8 cellular contexts compared by ENCODE assay signal in genomic region chr19:56393119-56394012, GRCh38. TPM values are rescaled to one million over a fixed set of nuclear protein-coding genes. Genes with fewer than 3 reads are reported as not detected.
DNase-seq lines count a peak whose midpoint lies in the region; ATAC-seq, FAIRE-seq and TF ChIP-seq lines count a peak whose summit lies in the region.

ZNF582 (minus strand) TSS chr19:56393534; CDS start chr19:56391752, 1,782 bp downstream.

- H3K4me3 ChIP-seq in AG04450 (ENCODE audit: low read depth, low read length): peak within 1 kb of the TSS; percentile 86
- H3K4me3 ChIP-seq in H1 (ENCODE audit: extremely low read depth in 1 of 4, insufficient read depth in 2 of 4, low read depth in 3 of 4, low read length in 4 of 4): peak within 1 kb of the TSS; percentile 67 to 87 (median 76)

- peaks cover 49% of the 10 kb centered on the region for H3K36me3 Mint-ChIP-seq in memory B cell

- POLR2A ChIA-PET in AG04450 (lab: Yijun Ruan, JAX) (interaction anchor here (1.3 kb wide), 1 partner anchor 10 kb away, joined by 5 read pairs; the partner anchor contains the start of gene ZNF583), H1 (lab: Charles Lee; ENCODE audit: partially characterized antibody) (interaction anchor here (1.0 to 2.0 kb wide), 6 partner anchors 10 to 25 kb away, joined by 3 to 11 read pairs (median 5); partner anchors contain the start of gene ZNF583)

- H4K91ac ChIP-seq in H1 (replicated peaks; ENCODE audit: insufficient read length, low read length): peak within 1 kb of the TSS; percentile 97

- H3K36me3 ChIP-seq in H1 (ENCODE audit: control insufficient read depth in 2 of 4, insufficient read depth in 4 of 4, low read length in 3 of 4): peaks cover 2 to 4% (median 3%) of the 10 kb centered on the region in 4 experiments; a peak in 4 of 8 replicates

- H3K79me2 ChIP-seq in H1 (ENCODE audit: control insufficient read depth in 1 of 2, insufficient read depth in 2 of 2, low read length in 2 of 2): no peaks in the 10 kb centered on the region

- peak within 1 kb of the TSS; percentile 40; the same call in 1 of the 2 replicates for H2AK5ac ChIP-seq in H1 (ENCODE audit: low read depth, low read length)

- no peak for TF ChIP-seq EP300 in H1 (IDR thresholded peaks at IDR 0.05; ENCODE audit: borderline replicate concordance in 1 of 2, low read depth in 2 of 2, low read length in 2 of 2)

- peak within 1 kb of the TSS; percentile 90 for H3K4ac ChIP-seq in H1 (replicated peaks; ENCODE audit: insufficient read length, low read depth, low read length)

- DNase-seq in AG04450 (ENCODE audit: low read depth, low spot score): peak; percentile 91
- peak; percentile 92 for DNase-seq in NCI-H510A (lab: John Stamatoyannopoulos, UW)
- DNase-seq in activated CD8-positive, alpha-beta memory T cell treated with anti-CD3 and anti-CD28 coated beads for 24 hours: peak; percentile 93
- peak; percentile 82 to 90 for DNase-seq in H1 (ENCODE audit: low read depth in 1 of 2, low spot score in 2 of 2)
- DNase-seq in memory B cell (ENCODE audit: low spot score in 2 of 2): peak; percentile 84 to 85
- DNase-seq in stimulated activated CD8-positive, alpha-beta memory T cell treated with anti-CD3 and anti-CD28 coated beads, Interleukin-12 subunit alpha, Interleukin-12 subunit beta, amount 100 ng/mL, for 1 hour (ENCODE audit: low read depth): peak; percentile 84

- peak within 1 kb of the TSS; percentile 62; the same call in 1 of the 2 replicates for H2BK12ac ChIP-seq in H1 (ENCODE audit: low read depth, low read length)

- H2BK120ac ChIP-seq in H1 (replicated peaks; ENCODE audit: low read depth, low read length): peak within 1 kb of the TSS; percentile 73

- peaks cover 3% of the 10 kb centered on the region for H3K4me1 Mint-ChIP-seq in memory B cell

- H3K79me1 ChIP-seq in H1 (ENCODE audit: low read depth, low read length): peaks cover 2% of the 10 kb centered on the region; the same call in 1 of the 2 replicates

- peak within 1 kb of the TSS; percentile 40 to 82 for H3K4me2 ChIP-seq in H1 (ENCODE audit: insufficient read depth in 1 of 2, low read depth in 2 of 2, low read length in 2 of 2)

- ATAC-seq in GM18868 (IDR thresholded peaks at IDR 0.05; ENCODE audit: unreplicated experiment) (peak; percentile 97), HG03159 (IDR thresholded peaks at IDR 0.05; ENCODE audit: unreplicated experiment) (peak; percentile 96), memory B cell (ENCODE audit: low read depth) (peak; percentile 94)

- H3K18ac ChIP-seq in H1 (ENCODE audit: extremely low read depth, low read length): peak within 1 kb of the TSS; percentile 91

- 0 out of 2 replicates have a peak within 1 kb of the TSS, but pooled peaks have one; percentile 65 for H2BK15ac ChIP-seq in H1 (ENCODE audit: low read length)

- H3K9ac ChIP-seq in H1 (replicated peaks in 1 of 4; ENCODE audit: extremely low read depth in 1 of 4, low read depth in 3 of 4, low read length in 3 of 4): peak within 1 kb of the TSS; percentile 83 to 98 (median 90)

- H2BK20ac ChIP-seq in H1 (ENCODE audit: low read length): no peak within 1 kb of the TSS

- peak within 1 kb of the TSS; percentile 88 for H4K5ac ChIP-seq in H1 (ENCODE audit: insufficient read length, low read depth, low read length)

- FAIRE-seq in H1 (lab: Jason Lieb, UNC): peak; percentile 83

- peak within 1 kb of the TSS; percentile 93 for H3K56ac ChIP-seq in H1 (replicated peaks; ENCODE audit: insufficient read length, low read depth, low read length)

- peak in 1 of 2 experiments; percentile 49; a peak in 3 of 4 replicates for TF ChIP-seq RAD21 in H1 (IDR thresholded peaks at IDR 0.05 in 1 of 2, conservative IDR thresholded peaks at IDR 0.05 in 1 of 2; ENCODE audit: low read depth in 2 of 2, low read length in 2 of 2)

- peak within 1 kb of the TSS; percentile 97 for H3K27ac Mint-ChIP-seq in memory B cell

- peak within 1 kb of the TSS; percentile 97 for H2BK5ac ChIP-seq in H1 (ENCODE audit: low read depth, low read length)

- 4% methylated on average over 72 of the region's 73 CpGs; no CpG with 5 or more reads in 1 of the 2 experiments for WGBS in H1 (ENCODE audit: extremely low coverage in 1 of 2, insufficient coverage in 1 of 2, insufficient read length in 1 of 2, insufficient replicate concordance in 2 of 2, low coverage in 1 of 2, low lambda C conversion rate in 2 of 2, missing lambda C conversion rate in 1 of 2), 2 experiments

- H3K27ac ChIP-seq in AG04450 (ENCODE audit: low read depth, low read length): peak within 1 kb of the TSS; percentile 78
- peak within 1 kb of the TSS; percentile 98 for H3K27ac ChIP-seq in H1 (ENCODE audit: low read depth, low read length)

- peak; percentile 84 to 98 for TF ChIP-seq POLR2A in H1 (IDR thresholded peaks at IDR 0.05; ENCODE audit: control extremely low read depth in 1 of 2, low read depth in 2 of 2, low read length in 2 of 2)

- peaks cover 35% of the 10 kb centered on the region for H3K9me3 ChIP-seq in AG04450 (ENCODE audit: control insufficient read depth, insufficient read depth, low read length)
- peaks cover 0 to 5% of the 10 kb centered on the region in 2 experiments; a peak in 1 of 4 replicates for H3K9me3 ChIP-seq in H1 (ENCODE audit: insufficient read depth in 2 of 2, low read depth in 1 of 2, low read length in 1 of 2)

- no peaks in the 10 kb centered on the region for H4K20me1 ChIP-seq in H1 (replicated peaks in 1 of 2; ENCODE audit: control insufficient read depth in 1 of 2, insufficient read depth in 2 of 2, low read length in 2 of 2)

- TF ChIP-seq CTCF in AG04450 (IDR thresholded peaks at IDR 0.05; ENCODE audit: low read depth, low read length) (peak; percentile 84), H1 (IDR thresholded peaks at IDR 0.05; ENCODE audit: control extremely low read depth in 1 of 3, insufficient read depth in 1 of 3, low read depth in 1 of 3, low read length in 3 of 3) (peak; percentile 74 to 90 (median 81))

- no peak within 1 kb of the TSS for H3K14ac ChIP-seq in H1 (ENCODE audit: insufficient read length)

- H3K23ac ChIP-seq in H1 (ENCODE audit: insufficient read length): no peak within 1 kb of the TSS

- H3K27me3 ChIP-seq in AG04450 (ENCODE audit: control insufficient read depth, insufficient read depth, low read length) (no peaks in the 10 kb centered on the region), H1 (replicated peaks in 1 of 4; ENCODE audit: control insufficient read depth in 3 of 4, extremely low read depth in 1 of 4, insufficient read depth in 3 of 4, low read length in 3 of 4) (no peaks in the 10 kb centered on the region)

- peaks cover 3% of the 10 kb centered on the region; the same call in 1 of the 2 replicates for H3K23me2 ChIP-seq in H1 (ENCODE audit: low read depth, low read length)

- H2AFZ ChIP-seq in H1 (ENCODE audit: low read length): peak within 1 kb of the TSS; percentile 99

- H3K27me3 Mint-ChIP-seq in memory B cell: no peaks in the 10 kb centered on the region

- H3K9me3 Mint-ChIP-seq in memory B cell: peaks cover 17% of the 10 kb centered on the region

- CTCF ChIA-PET in AG04450 (lab: Charles Lee): interaction anchor here (0.7 to 2.5 kb wide), 10 partner anchors 9 to 862 kb away, joined by 3 to 19 read pairs (median 6); partner anchors contain the start of gene ZNF583
- CTCF ChIA-PET in H1 (lab: Charles Lee; ENCODE audit: partially characterized antibody): interaction anchor here (0.7 to 4.4 kb wide), 9 partner anchors 9 to 151 kb away, joined by 3 to 14 read pairs (median 5); partner anchors contain the start of gene ZNF583

- H3K4me3 Mint-ChIP-seq in memory B cell: peak within 1 kb of the TSS; percentile 99

- H4K8ac ChIP-seq in H1 (ENCODE audit: extremely low read depth, insufficient read depth, low read length): peak within 1 kb of the TSS; percentile 100

- H3K4me1 ChIP-seq in H1 (replicated peaks in 1 of 4; ENCODE audit: control insufficient read depth in 3 of 4, insufficient read depth in 4 of 4, low read length in 3 of 4): no peaks in the 10 kb centered on the region

TF ChIP-seq in H1, 55 proteins besides CTCF, POLR2A, EP300 and RAD21 (continues in another document):
- TF ChIP-seq YY1 (IDR thresholded peaks at IDR 0.05; ENCODE audit: low read depth, low read length) (peak; percentile 90), E2F6 (IDR thresholded peaks at IDR 0.05) (no peak)

RNA-seq across cellular contexts. Expression of gene ZNF582, which starts in this region (rescaled TPM):
- 3.1 and 3.9 TPM in 2 replicates for polyA plus RNA-seq in AG04450 (2011; rRNA removed)
- polyA minus RNA-seq in AG04450 (2011; rRNA and poly(A)+ RNA removed): 1.1 and 2.5 TPM in 2 replicates
- 3.8 and 5.8 TPM in 2 replicates for total RNA-seq in H1 (2021; fragmentation: NEBNext Ultra II Directional; extraction: Animal tissue kit (Norgen Biotek cat#: 25700))
- polyA plus RNA-seq in H1 (2011; rRNA removed): 2.4 and 3.8 TPM in 2 replicates
- polyA plus RNA-seq in H1 (2011; cell fraction: cytosol; rRNA removed): 4.4 TPM
- polyA plus RNA-seq in H1 (2011; cell fraction: nucleus; rRNA removed): 2.5 TPM
- polyA plus RNA-seq in H1 (2012, experiment 1 of 2): 3.4 to 4.9 TPM (median 4.2 TPM) in 4 replicates
- 1.6 TPM for polyA plus RNA-seq in H1 (2012, experiment 2 of 2)
- polyA plus RNA-seq in H1 (2013, experiment 1 of 2): 2.6 TPM
- 2.9 TPM for polyA plus RNA-seq in H1 (2013, experiment 2 of 2)
- polyA minus RNA-seq in H1 (2011; rRNA and poly(A)+ RNA removed): 5.3 and 7.1 TPM in 2 replicates
- polyA minus RNA-seq in H1 (2011; cell fraction: cytosol; rRNA and poly(A)+ RNA removed): 1.8 TPM
- polyA minus RNA-seq in H1 (2011; cell fraction: nucleus; rRNA and poly(A)+ RNA removed): 7.1 TPM

Comparison
In these comparisons a context has a peak if more than half of its experiments do, and no peak if none do; other contexts are left out.
1. Peak in every context shown above with its lines: DNase-seq, ATAC-seq, H3K4me3 ChIP-seq and H3K27ac ChIP-seq.